Comparison of ENCODE assay signal across 13 cellular contexts in genomic region chr17:58534901-58535421, GRCh38. TPM values are rescaled to one million over a fixed set of nuclear protein-coding genes. Genes with fewer than 3 reads are reported as not detected.
A peak's percentile ranks its signal among the peaks of the same experiment; 100 is the strongest.
DNase-seq lines count a peak whose midpoint lies in the region; ATAC-seq, FAIRE-seq and TF ChIP-seq lines count a peak whose summit lies in the region.
"Had no signal": no experiment of that assay in that cellular context is flagged by ENCODE, and none has a peak within 500 bp of the region (broad histone marks: within the 10 kb centered on the region; RNA-seq: fewer than 3 reads in every experiment).

No MANE protein-coding gene starts in this region.

- no peak for TF ChIP-seq POLR2A in K562 (conservative IDR thresholded peaks at IDR 0.05)

- FAIRE-seq in K562 (lab: Jason Lieb, UNC) = no peak
- FAIRE-seq: GM12891 had no signal

- H4K20me1 ChIP-seq in K562 (replicated peaks; ENCODE audit: control insufficient read depth, insufficient read depth, low read length) = peaks cover 4% of the 10 kb centered on the region

- peak overlapping the region; percentile 43; the same call in 1 of the 2 replicates for H2AFZ ChIP-seq in K562 (ENCODE audit: low read depth, low read length)

- WGBS in K562 (ENCODE audit: insufficient coverage, low coverage, missing lambda C conversion rate) = 5% methylated on average over 4 of the region's 4 CpGs

- no peaks in the 10 kb centered on the region for H3K9me1 ChIP-seq in K562 (ENCODE audit: control insufficient read depth, insufficient read depth, low read length)

- H3K36me3 ChIP-seq in MG63 (no peaks in the 10 kb centered on the region), K562 (ENCODE audit: control insufficient read depth, insufficient read depth, low read length) (no peaks in the 10 kb centered on the region), BE2C (no peaks in the 10 kb centered on the region)
- H3K36me3 ChIP-seq: stomach had no signal

- intact Hi-C loops in K562 (cut with micrococcal nuclease) = no loop called here

- H3K4me1 ChIP-seq in K562 (replicated peaks in 1 of 2; ENCODE audit: control insufficient read depth in 2 of 2, insufficient read depth in 2 of 2, low read length in 2 of 2) (peaks cover 10 to 20% of the 10 kb centered on the region in 2 experiments), BE2C (no peaks in the 10 kb centered on the region)

- DNase-seq in AML-193 (lab: John Stamatoyannopoulos, UW) (peak; percentile 90 to 92), MG63 (peak; percentile 38), K562 (ENCODE audit: extremely low read depth in 1 of 4, low spot score in 3 of 4) (peak in 1 of 4 experiments; percentile 33), kidney glomerular epithelial cell (lab: John Stamatoyannopoulos, UW) (peak; percentile 6), BE2C (no peak), NCI-H1694 (lab: John Stamatoyannopoulos, UW) (no peak)
- DNase-seq: Kasumi-1; stimulated activated CD4-positive, alpha-beta T cell treated with anti-CD3 and anti-CD28 coated beads, Interleukin-15, amount 100 ng/mL, for 24 hours; stomach had no signal

- POLR2A ChIA-PET in K562 (lab: Yijun Ruan, JAX) = interaction anchor here (0.8 to 1.6 kb wide), 2 partner anchors 13 to 16 kb away, joined by 4 to 5 read pairs; no protein-coding TSS in a partner anchor

- ATAC-seq in K562 (no peak), HG03354 (IDR thresholded peaks at IDR 0.05; ENCODE audit: poor library complexity, severe bottlenecking, unreplicated experiment) (no peak), GM19035 (IDR thresholded peaks at IDR 0.05; ENCODE audit: unreplicated experiment) (no peak)

- H3K9me3 ChIP-seq in MG63 = no peaks in the 10 kb centered on the region
- H3K9me3 ChIP-seq in K562 (replicated peaks; ENCODE audit: control insufficient read depth, insufficient read depth, low read depth, low read length) = no peaks in the 10 kb centered on the region
- no peaks in the 10 kb centered on the region for H3K9me3 ChIP-seq in BE2C
- H3K9me3 ChIP-seq: stomach had no signal

- no TSS peak for BruUV-seq in K562 (replicated peaks; lab: Mats Ljungman, UMichigan)

- in situ Hi-C loops in K562 (cut with MboI) = no loop called here

- H3K4me2 ChIP-seq in K562 (ENCODE audit: insufficient read depth, low read length) = no peak overlapping the region

- no peak for TF ChIP-seq EP300 in K562 (IDR thresholded peaks at IDR 0.05; ENCODE audit: low read length)

- no peak overlapping the region for H3K9ac ChIP-seq in K562 (ENCODE audit: insufficient read depth in 1 of 2, low read depth in 2 of 2, low read length in 2 of 2)

- TF ChIP-seq CTCF in K562 (IDR thresholded peaks at IDR 0.05 in 2 of 3, conservative IDR thresholded peaks at IDR 0.05 in 1 of 3; ENCODE audit: insufficient read depth in 2 of 3, low read depth in 1 of 3, low read length in 3 of 3) (no peak), BE2C (IDR thresholded peaks at IDR 0.05; ENCODE audit: low read depth, low read length) (no peak)

- CTCF ChIA-PET in K562 (lab: Yijun Ruan, JAX; ENCODE audit: low intra/inter-chr PET ratio) = no interaction called here

- no peak overlapping the region for H3K27ac ChIP-seq in K562 (ENCODE audit: extremely low read depth, low read depth, low read length)
- H3K27ac ChIP-seq: C4-2B, stomach had no signal

- H3K27me3 ChIP-seq in MG63 (peaks cover 4% of the 10 kb centered on the region; the same call in 1 of the 2 replicates), K562 (ENCODE audit: control insufficient read depth in 2 of 2, insufficient read depth in 2 of 2, low read length in 2 of 2) (peaks cover 2 to 24% of the 10 kb centered on the region in 2 experiments; a peak in 4 of 5 replicates), BE2C (peaks cover 8% of the 10 kb centered on the region)

- H3K79me2 ChIP-seq in K562 (ENCODE audit: control insufficient read depth, insufficient read depth, low read length) = no peaks in the 10 kb centered on the region

- H3K4me3 ChIP-seq in MG63 (no peak overlapping the region), K562 (no peak overlapping the region), BE2C (ENCODE audit: low read depth, low read length) (no peak overlapping the region)
- H3K4me3 ChIP-seq: stomach had no signal

- no peak for TF ChIP-seq RAD21 in K562 (CRISPR knock-in tag; conservative IDR thresholded peaks at IDR 0.05 in 1 of 2, IDR thresholded peaks at IDR 0.05 in 1 of 2)

TF ChIP-seq in K562, 482 proteins besides CTCF, POLR2A, EP300 and RAD21 (continues in another document):
- TF ChIP-seq KDM5B (IDR thresholded peaks at IDR 0.05; ENCODE audit: insufficient replicate concordance, low read depth, low read length) (no peak), JUN (IDR thresholded peaks at IDR 0.05; ENCODE audit: borderline replicate concordance, low read depth, low read length) (peak; percentile 68; the same call in 1 of the 2 replicates), JUN (CRISPR knock-in tag; IDR thresholded peaks at IDR 0.05; ENCODE audit: borderline replicate concordance) (no peak), PTRF (tag; IDR thresholded peaks at IDR 0.05) (no peak), CEBPG (CRISPR knock-in tag; IDR thresholded peaks at IDR 0.05) (peak; percentile 75; the same call in 1 of the 2 replicates), CEBPG (tag; conservative IDR thresholded peaks at IDR 0.05 in 1 of 2, IDR thresholded peaks at IDR 0.05 in 1 of 2) (peak; percentile 63 to 78), THRAP3 (IDR thresholded peaks at IDR 0.05; ENCODE audit: borderline replicate concordance) (no peak), CBX1 (IDR thresholded peaks at IDR 0.05; ENCODE audit: low read depth) (no peak), POLR2B (IDR thresholded peaks at IDR 0.05; ENCODE audit: low read depth, partially characterized antibody) (no peak), USF2 (CRISPR knock-in tag; IDR thresholded peaks at IDR 0.05) (no peak), MCM3 (IDR thresholded peaks at IDR 0.05) (no peak), BCOR (IDR thresholded peaks at IDR 0.05) (no peak), HNRNPUL1 (IDR thresholded peaks at IDR 0.05; ENCODE audit: low read length) (no peak), ARID1B (IDR thresholded peaks at IDR 0.05) (0 out of 2 replicates have a peak, but pooled peaks have one; percentile 30), JUNB (CRISPR knock-in tag; conservative IDR thresholded peaks at IDR 0.05) (no peak), CEBPB (tag; IDR thresholded peaks at IDR 0.05) (peak; percentile 78), ZNF695 (CRISPR knock-in tag; IDR thresholded peaks at IDR 0.05) (no peak), ZNF212 (CRISPR knock-in tag; IDR thresholded peaks at IDR 0.05) (no peak), GATAD2A (IDR thresholded peaks at IDR 0.05) (no peak)

RNA-seq across cellular contexts. Expression of gene MTMR4, which starts 20.5 kb away (rescaled TPM):
- 17.6 and 26.4 TPM in 2 replicates for total RNA-seq in MG63 (2014; rRNA removed; shearing (Covaris generic); ENCODE audit: low replicate concordance)
- 160 and 172 TPM in 2 replicates for total RNA-seq in K562 (2011; cell fraction: chromatin; rRNA removed; ENCODE audit: low replicate concordance)
- 62.4 and 79.2 TPM in 2 replicates for total RNA-seq in K562 (2011; cell fraction: nucleolus; rRNA removed)
- 88.1 and 88.9 TPM in 2 replicates for total RNA-seq in K562 (2011; cell fraction: nucleoplasm; rRNA removed)
- total RNA-seq in K562 (2014; rRNA removed) (28.7 and 40.9 TPM in 2 replicates), K562 (2014; rRNA removed; fragmentation: Illumina TruSeq; extraction: Trizol) (28.4 and 28.5 TPM in 2 replicates), K562 (2015; rRNA removed; fragmentation: Illumina TruSeq; extraction: Trizol) (32.5 and 35.9 TPM in 2 replicates), K562 (2021) (43.7 and 45.7 TPM in 2 replicates)
- polyA plus RNA-seq in K562 (2011; rRNA removed) (44.6 and 57.3 TPM in 2 replicates), K562 (2014; fragmentation: Illumina TruSeq; extraction: Trizol) (25.7 and 29.4 TPM in 2 replicates), K562 (2014; fragmentation: Nextera tagmentation; extraction: Ambion mirVana) (1 to 10 TPM; 8.8 to 9.1 TPM), K562 (2014; rRNA removed) (22.7 and 27.4 TPM in 2 replicates)
- 29.4 and 34.9 TPM in 2 replicates for polyA plus RNA-seq in K562 (2011; cell fraction: cytosol; rRNA removed)
- polyA plus RNA-seq in K562 (2011; cell fraction: nucleus; rRNA removed) = 111 TPM in 2 replicates
- 15.8 and 19.3 TPM in 2 replicates for polyA plus RNA-seq in K562 (2012)
- polyA minus RNA-seq in K562 (2011; rRNA and poly(A)+ RNA removed) = 86.8 and 126 TPM in 2 replicates
- 29.8 and 38.3 TPM in 2 replicates for polyA minus RNA-seq in K562 (2011; cell fraction: cytosol; rRNA and poly(A)+ RNA removed)
- polyA minus RNA-seq in K562 (2011; cell fraction: nucleus; rRNA and poly(A)+ RNA removed) = 23.7 and 38.2 TPM in 2 replicates
- polyA plus RNA-seq in BE2C (2012; ENCODE audit: insufficient read depth, insufficient read length, low read depth) = 22.5 TPM

RNA-seq across cellular contexts. Expression of gene HSF5, which starts 46.8 kb away (rescaled TPM):
- not detected in 2 replicates for total RNA-seq in MG63 (2014; rRNA removed; shearing (Covaris generic); ENCODE audit: low replicate concordance)
- 0.07 TPM in 1 of 2 replicates, not detected in the other for total RNA-seq in K562 (2011; cell fraction: chromatin; rRNA removed; ENCODE audit: low replicate concordance)
- under 0.01 and 0.13 TPM in 2 replicates for total RNA-seq in K562 (2011; cell fraction: nucleolus; rRNA removed)
- total RNA-seq in K562 (2011; cell fraction: nucleoplasm; rRNA removed) = 0.15 TPM in 1 of 2 replicates, not detected in the other
- total RNA-seq in K562 (2014; rRNA removed) (not detected in 2 replicates), K562 (2014; rRNA removed; fragmentation: Illumina TruSeq; extraction: Trizol) (not detected in 2 replicates), K562 (2015; rRNA removed; fragmentation: Illumina TruSeq; extraction: Trizol) (not detected in 2 replicates), K562 (2021) (not detected in 2 replicates)
- polyA plus RNA-seq in K562 (2011; rRNA removed) (not detected in 2 replicates), K562 (2014; fragmentation: Illumina TruSeq; extraction: Trizol) (not detected in 2 replicates), K562 (2014; fragmentation: Nextera tagmentation; extraction: Ambion mirVana) (not detected), K562 (2014; rRNA removed) (0.04 TPM in 1 of 2 replicates, not detected in the other)
- polyA plus RNA-seq in K562 (2011; cell fraction: cytosol; rRNA removed) = not detected in 2 replicates
- not detected in 2 replicates for polyA plus RNA-seq in K562 (2011; cell fraction: nucleus; rRNA removed)
- not detected in 2 replicates for polyA plus RNA-seq in K562 (2012)
- not detected in 2 replicates for polyA minus RNA-seq in K562 (2011; rRNA and poly(A)+ RNA removed)
- polyA minus RNA-seq in K562 (2011; cell fraction: cytosol; rRNA and poly(A)+ RNA removed) = not detected in 2 replicates
- not detected in 2 replicates for polyA minus RNA-seq in K562 (2011; cell fraction: nucleus; rRNA and poly(A)+ RNA removed)
- not detected for polyA plus RNA-seq in BE2C (2012; ENCODE audit: insufficient read depth, insufficient read length, low read depth)
- polyA plus RNA-seq: stomach had no signal

Comparison
In these comparisons a context has a peak if more than half of its experiments do, and no peak if none do; other contexts are left out.
1. DNase-seq: peak in AML-193 (2 of 2), MG63 (single experiment) and kidney glomerular epithelial cell (single experiment); none in BE2C (single experiment) and NCI-H1694 (single experiment).